ENCODE assay signal across 15 cellular contexts in genomic region chr1:179951383-179952144, GRCh38. TPM values are rescaled to one million over a fixed set of nuclear protein-coding genes. Genes with fewer than 3 reads are reported as not detected.
A peak's percentile ranks its signal among the peaks of the same experiment; 100 is the strongest.
DNase-seq lines count a peak whose midpoint lies in the region; ATAC-seq and TF ChIP-seq lines count a peak whose summit lies in the region.
"Had no signal": no experiment of that assay in that cellular context is flagged by ENCODE, and none has a peak within 500 bp of the region (broad histone marks: within the 10 kb centered on the region; RNA-seq: fewer than 3 reads in every experiment).

No MANE protein-coding gene starts in this region.

- in situ Hi-C loops in Panc1 (cut with HindIII; ENCODE audit: low pct_unique_long_range_greater_than_20kb, low sequenced_read_pairs) = no loop called here

- CTCF ChIA-PET in Panc1 (lab: Charles Lee) = no interaction called here

- H3K36me3 ChIP-seq in Panc1 (ENCODE audit: control insufficient read depth, insufficient read depth, low read length) (no peaks in the 10 kb centered on the region), uterus (no peaks in the 10 kb centered on the region), ovary (no peaks in the 10 kb centered on the region)
- H3K36me3 ChIP-seq: left ventricle myocardium inferior, right atrium auricular region, tibial artery had no signal

- H3K27ac ChIP-seq in Panc1 (ENCODE audit: low read length) = peak overlapping the region; percentile 26; the same call in 1 of the 2 replicates
- no peak overlapping the region for H3K27ac ChIP-seq in uterus
- H3K27ac ChIP-seq in ovary = no peak overlapping the region
- H3K27ac ChIP-seq: left ventricle myocardium inferior, right atrium auricular region, tibial artery had no signal

- H3K4me3 Mint-ChIP-seq in stimulated activated naive CD8-positive, alpha-beta T cell treated with anti-CD3 and anti-CD28 coated beads, Interleukin-15, Interleukin-2, amounts not matched to agents 100 ng/mL and 50 ng/mL, for 24 hours = no peak overlapping the region
- no peak overlapping the region for H3K4me3 Mint-ChIP-seq in stimulated activated naive CD8-positive, alpha-beta T cell treated with anti-CD3 and anti-CD28 coated beads, Interleukin-15, amount 100 ng/mL, for 72 hours
- H3K4me3 Mint-ChIP-seq in immature natural killer cell = peak overlapping the region in 1 of 5 donors; percentile 82
- H3K4me3 Mint-ChIP-seq: endodermal cell had no signal

- no TSS peak for BruUV-seq in Panc1 (replicated peaks; lab: Mats Ljungman, UMichigan)

- H3K27me3 ChIP-seq in Panc1 (ENCODE audit: control insufficient read depth, insufficient read depth, low read length) (no peaks in the 10 kb centered on the region), uterus (no peaks in the 10 kb centered on the region), ovary (no peaks in the 10 kb centered on the region)
- H3K27me3 ChIP-seq: right atrium auricular region, tibial artery had no signal

- no peaks in the 10 kb centered on the region for H3K9me3 Mint-ChIP-seq in stimulated activated naive CD8-positive, alpha-beta T cell treated with anti-CD3 and anti-CD28 coated beads, Interleukin-15, Interleukin-2, amounts not matched to agents 100 ng/mL and 50 ng/mL, for 24 hours
- no peaks in the 10 kb centered on the region for H3K9me3 Mint-ChIP-seq in stimulated activated naive CD8-positive, alpha-beta T cell treated with anti-CD3 and anti-CD28 coated beads, Interleukin-15, amount 100 ng/mL, for 72 hours
- H3K9me3 Mint-ChIP-seq in immature natural killer cell = no peaks in the 10 kb centered on the region
- H3K9me3 Mint-ChIP-seq: endodermal cell had no signal

- no peaks in the 10 kb centered on the region for H3K36me3 Mint-ChIP-seq in stimulated activated naive CD8-positive, alpha-beta T cell treated with anti-CD3 and anti-CD28 coated beads, Interleukin-15, Interleukin-2, amounts not matched to agents 100 ng/mL and 50 ng/mL, for 24 hours (ENCODE audit: low read depth)
- no peaks in the 10 kb centered on the region for H3K36me3 Mint-ChIP-seq in immature natural killer cell

- peak overlapping the region; percentile 77 for H3K27ac Mint-ChIP-seq in stimulated activated naive CD8-positive, alpha-beta T cell treated with anti-CD3 and anti-CD28 coated beads, Interleukin-15, Interleukin-2, amounts not matched to agents 100 ng/mL and 50 ng/mL, for 24 hours
- H3K27ac Mint-ChIP-seq in stimulated activated naive CD8-positive, alpha-beta T cell treated with anti-CD3 and anti-CD28 coated beads, Interleukin-15, amount 100 ng/mL, for 72 hours = no peak overlapping the region
- H3K27ac Mint-ChIP-seq in immature natural killer cell = peak overlapping the region; percentile 92 to 99 (median 95)
- H3K27ac Mint-ChIP-seq: endodermal cell had no signal

- TF ChIP-seq CTCF in Panc1 (IDR thresholded peaks at IDR 0.05) (no peak), uterus (IDR thresholded peaks at IDR 0.05) (no peak), ovary (IDR thresholded peaks at IDR 0.05) (no peak)

- POLR2A ChIA-PET in Panc1 (lab: Charles Lee) = interaction anchor here (0.5 to 0.6 kb wide), 2 partner anchors 11 to 52 kb away, joined by 3 to 4 read pairs; no protein-coding TSS in a partner anchor

- no peak for ATAC-seq in stimulated activated naive CD8-positive, alpha-beta T cell treated with anti-CD3 and anti-CD28 coated beads, Interleukin-15, amount 100 ng/mL, for 72 hours
- ATAC-seq in Panc1 (no peak), HG02588 (IDR thresholded peaks at IDR 0.05; ENCODE audit: unreplicated experiment) (no peak)

- H3K4me1 ChIP-seq in Panc1 (ENCODE audit: control insufficient read depth, insufficient read depth, low read length) (peaks cover 5% of the 10 kb centered on the region), uterus (no peaks in the 10 kb centered on the region), ovary (ENCODE audit: insufficient read depth) (no peaks in the 10 kb centered on the region)

- no peak for TF ChIP-seq EP300 in ovary (IDR thresholded peaks at IDR 0.05)

- DNase-seq in stimulated activated naive CD8-positive, alpha-beta T cell treated with anti-CD3 and anti-CD28 coated beads, Interleukin-15, amount 100 ng/mL, for 72 hours = no peak
- DNase-seq in Panc1 (ENCODE audit: low read depth, low spot score) = no peak
- no peak for DNase-seq in immature natural killer cell
- no peak for DNase-seq in uterus
- no peak for DNase-seq in germinal center (ENCODE audit: low spot score)
- DNase-seq in ovary = no peak
- DNase-seq: endodermal cell; foreskin fibroblast; left ventricle myocardium inferior; SHP77; stimulated activated CD4-positive, alpha-beta T cell treated with anti-CD3 and anti-CD28 coated beads, Interleukin-2, amount 100 ng/mL, for 24 hours; tibial artery had no signal

- H3K27me3 Mint-ChIP-seq in stimulated activated naive CD8-positive, alpha-beta T cell treated with anti-CD3 and anti-CD28 coated beads, Interleukin-15, Interleukin-2, amounts not matched to agents 100 ng/mL and 50 ng/mL, for 24 hours = no peaks in the 10 kb centered on the region
- H3K27me3 Mint-ChIP-seq in stimulated activated naive CD8-positive, alpha-beta T cell treated with anti-CD3 and anti-CD28 coated beads, Interleukin-15, amount 100 ng/mL, for 72 hours = no peaks in the 10 kb centered on the region
- H3K27me3 Mint-ChIP-seq in immature natural killer cell (ENCODE audit: low read depth in 3 of 3) = peaks cover 2 to 8% (median 3%) of the 10 kb centered on the region in 3 donors

- peaks cover 42% of the 10 kb centered on the region for H3K4me1 Mint-ChIP-seq in stimulated activated naive CD8-positive, alpha-beta T cell treated with anti-CD3 and anti-CD28 coated beads, Interleukin-15, Interleukin-2, amounts not matched to agents 100 ng/mL and 50 ng/mL, for 24 hours (ENCODE audit: low read depth)
- H3K4me1 Mint-ChIP-seq in stimulated activated naive CD8-positive, alpha-beta T cell treated with anti-CD3 and anti-CD28 coated beads, Interleukin-15, amount 100 ng/mL, for 72 hours = peaks cover 29% of the 10 kb centered on the region
- H3K4me1 Mint-ChIP-seq in immature natural killer cell = peaks cover 38 to 44% of the 10 kb centered on the region in 2 donors

- 89 to 95% (median 92%) methylated on average over 10 of the region's 10 CpGs for WGBS in ovary, 3 donors

- TF ChIP-seq POLR2A in uterus (IDR thresholded peaks at IDR 0.05) (no peak), ovary (IDR thresholded peaks at IDR 0.05) (no peak)

- H3K9me3 ChIP-seq in Panc1 (ENCODE audit: control insufficient read depth, insufficient read depth, low read depth, low read length) (no peaks in the 10 kb centered on the region), uterus (no peaks in the 10 kb centered on the region), ovary (no peaks in the 10 kb centered on the region)
- H3K9me3 ChIP-seq: left ventricle myocardium inferior, right atrium auricular region, tibial artery had no signal

- H3K4me3 ChIP-seq in Panc1 (ENCODE audit: low read depth in 2 of 2, low read length in 2 of 2) (no peak overlapping the region), uterus (no peak overlapping the region), ovary (no peak overlapping the region)
- H3K4me3 ChIP-seq: left ventricle myocardium inferior, right atrium auricular region, tibial artery had no signal

- intact Hi-C loops in Panc1 (cut with micrococcal nuclease; ENCODE audit: unreplicated experiment) (no loop called here), uterus (cut with DNase I; ENCODE audit: low total_unique reads) (no loop called here), ovary (cut with DNase I) (loop anchor here in 1 of 4 donors (10.0 kb wide), 1 partner anchor 67 kb away; the partner anchor contains the start of gene TOR1AIP1)

RNA-seq across cellular contexts. Expression of gene CEP350, which starts 3.0 kb away (rescaled TPM):
- 41.1 TPM for total RNA-seq in Panc1 (2021; ENCODE audit: unreplicated experiment)
- polyA plus RNA-seq in Panc1 (2012; ENCODE audit: insufficient read length) = 9.2 TPM
- 10 to 100 TPM in 2 of 3 donors, 1 to 10 TPM in 1; 4.3 to 74.5 (median 13.5) TPM for polyA plus RNA-seq in immature natural killer cell
- total RNA-seq in uterus = 10 to 100 TPM; 28.5 to 97.3 (median 82.7) TPM
- total RNA-seq in ovary = 10 to 100 TPM; 38.7 to 69.4 (median 55.2) TPM
- polyA plus RNA-seq in ovary = 10 to 100 TPM in 1 of 2 donors, 1 to 10 TPM in 1; 7.9 to 16.2 TPM

Comparison
In these comparisons a context has a peak if more than half of its experiments do, and no peak if none do; other contexts are left out.
1. H3K27ac Mint-ChIP-seq: peak in stimulated activated naive CD8-positive, alpha-beta T cell treated with anti-CD3 and anti-CD28 coated beads, Interleukin-15, Interleukin-2, amounts not matched to agents 100 ng/mL and 50 ng/mL, for 24 hours (single experiment) and immature natural killer cell (6 of 6); none in stimulated activated naive CD8-positive, alpha-beta T cell treated with anti-CD3 and anti-CD28 coated beads, Interleukin-15, amount 100 ng/mL, for 72 hours (0 of 2).